Comparison of ENCODE assay signal across 6 cellular contexts in genomic region chr5:126839407-126839806, GRCh38.
DNase-seq lines count a peak whose midpoint lies in the region; ATAC-seq, FAIRE-seq and TF ChIP-seq lines count a peak whose summit lies in the region.
"Not testable (repeated sequence)": the region's sequence is repeated elsewhere in the genome, so short reads cannot be mapped to it uniquely, and the experiment has no call there.

No MANE protein-coding gene starts in this region.

- H3K18ac ChIP-seq in H1 (ENCODE audit: extremely low read depth, low read length): not testable (repeated sequence)

- H3K4ac ChIP-seq in H1 (replicated peaks; ENCODE audit: insufficient read length, low read depth, low read length): not testable (repeated sequence)

- H2BK12ac ChIP-seq in H1 (ENCODE audit: low read depth, low read length): not testable (repeated sequence)

- not testable (repeated sequence) for H3K4me3 Mint-ChIP-seq in activated CD4-positive, alpha-beta memory T cell treated with anti-CD3 and anti-CD28 coated beads for 36 hours; activated T-cell treated with anti-CD3 and anti-CD28 coated beads, Interleukin-2, amount 50 U/mL, for 72 hours

- H3K27ac ChIP-seq in HUES6 (ENCODE audit: low read depth, low read length) (peak overlapping the region; percentile 84), H1 (ENCODE audit: low read depth, low read length) (peak overlapping the region; percentile 45; the same call in 1 of the 2 replicates)
- not testable (repeated sequence) for H3K27ac ChIP-seq in iPS-20b (ENCODE audit: low read length)

- not testable (repeated sequence) for TF ChIP-seq CTCF in H1 (IDR thresholded peaks at IDR 0.05; ENCODE audit: control extremely low read depth in 1 of 3, insufficient read depth in 1 of 3, low read depth in 1 of 3, low read length in 3 of 3)

- peak overlapping the region; percentile 94 for H2BK5ac ChIP-seq in H1 (ENCODE audit: low read depth, low read length)

- POLR2A ChIA-PET in activated CD4-positive, alpha-beta memory T cell treated with anti-CD3 and anti-CD28 coated beads for 36 hours (lab: Charles Lee): not testable (repeated sequence)
- POLR2A ChIA-PET in H1 (lab: Charles Lee; ENCODE audit: partially characterized antibody): interaction anchor here (0.6 to 1.4 kb wide), 3 partner anchors 10 to 228 kb away, joined by 3 read pairs; no protein-coding TSS in a partner anchor

- H3K14ac ChIP-seq in H1 (ENCODE audit: insufficient read length): not testable (repeated sequence)

- not testable (repeated sequence) for H4K20me1 ChIP-seq in H1 (replicated peaks in 1 of 2; ENCODE audit: control insufficient read depth in 1 of 2, insufficient read depth in 2 of 2, low read length in 2 of 2)

- H2BK15ac ChIP-seq in H1 (ENCODE audit: low read length): not testable (repeated sequence)

- peak overlapping the region; percentile 41 to 67; a peak in 3 of 4 replicates for H3K4me2 ChIP-seq in H1 (ENCODE audit: insufficient read depth in 1 of 2, low read depth in 2 of 2, low read length in 2 of 2)

- H3K36me3 ChIP-seq in HUES6 (ENCODE audit: control insufficient read depth, insufficient read depth, low read length) (peaks cover 46% of the 10 kb centered on the region), H1 (ENCODE audit: control insufficient read depth in 2 of 4, insufficient read depth in 4 of 4, low read length in 3 of 4) (peaks cover 0 to 44% (median 10%) of the 10 kb centered on the region in 4 experiments; a peak in 7 of 8 replicates), iPS-20b (ENCODE audit: insufficient read depth, low read depth, low read length) (peaks cover 38% of the 10 kb centered on the region)

- TF ChIP-seq RAD21 in H1 (IDR thresholded peaks at IDR 0.05 in 1 of 2, conservative IDR thresholded peaks at IDR 0.05 in 1 of 2; ENCODE audit: low read depth in 2 of 2, low read length in 2 of 2): not testable (repeated sequence)

- not testable (repeated sequence) for H3K4me1 Mint-ChIP-seq in activated CD4-positive, alpha-beta memory T cell treated with anti-CD3 and anti-CD28 coated beads for 36 hours (ENCODE audit: low read depth); activated T-cell treated with anti-CD3 and anti-CD28 coated beads, Interleukin-2, amount 50 U/mL, for 72 hours (ENCODE audit: low read depth)

- peak overlapping the region; percentile 38 for H3K27ac Mint-ChIP-seq in activated CD4-positive, alpha-beta memory T cell treated with anti-CD3 and anti-CD28 coated beads for 36 hours
- peak overlapping the region; percentile 61 for H3K27ac Mint-ChIP-seq in activated T-cell treated with anti-CD3 and anti-CD28 coated beads, Interleukin-2, amount 50 U/mL, for 72 hours

- H2AK5ac ChIP-seq in H1 (ENCODE audit: low read depth, low read length): not testable (repeated sequence)

- H4K5ac ChIP-seq in H1 (ENCODE audit: insufficient read length, low read depth, low read length): not testable (repeated sequence)

- 4% methylated on average over 7 of the region's 7 CpGs; no CpG with 5 or more reads in 1 of the 2 experiments for WGBS in H1 (ENCODE audit: extremely low coverage in 1 of 2, insufficient coverage in 1 of 2, insufficient read length in 1 of 2, insufficient replicate concordance in 2 of 2, low coverage in 1 of 2, low lambda C conversion rate in 2 of 2, missing lambda C conversion rate in 1 of 2), 2 experiments

- not testable (repeated sequence) for H3K56ac ChIP-seq in H1 (replicated peaks; ENCODE audit: insufficient read length, low read depth, low read length)

- not testable (repeated sequence) for H3K27me3 ChIP-seq in HUES6 (ENCODE audit: control insufficient read depth, insufficient read depth, low read length); H1 (replicated peaks in 1 of 4; ENCODE audit: control insufficient read depth in 3 of 4, extremely low read depth in 1 of 4, insufficient read depth in 3 of 4, low read length in 3 of 4); iPS-20b (ENCODE audit: insufficient read depth, low read length)

- not testable (repeated sequence) for TF ChIP-seq EP300 in H1 (IDR thresholded peaks at IDR 0.05; ENCODE audit: borderline replicate concordance in 1 of 2, low read depth in 2 of 2, low read length in 2 of 2)

- H2BK120ac ChIP-seq in H1 (replicated peaks; ENCODE audit: low read depth, low read length): not testable (repeated sequence)

- H3K9me3 Mint-ChIP-seq in activated CD4-positive, alpha-beta memory T cell treated with anti-CD3 and anti-CD28 coated beads for 36 hours; activated T-cell treated with anti-CD3 and anti-CD28 coated beads, Interleukin-2, amount 50 U/mL, for 72 hours: not testable (repeated sequence)

- not testable (repeated sequence) for H3K27me3 Mint-ChIP-seq in activated CD4-positive, alpha-beta memory T cell treated with anti-CD3 and anti-CD28 coated beads for 36 hours; activated T-cell treated with anti-CD3 and anti-CD28 coated beads, Interleukin-2, amount 50 U/mL, for 72 hours (ENCODE audit: low read depth)

- H3K4me3 ChIP-seq in HUES6 (ENCODE audit: low read depth, low read length) (peak overlapping the region; percentile 15; the same call in 1 of the 2 replicates), H1 (ENCODE audit: extremely low read depth in 1 of 4, insufficient read depth in 2 of 4, low read depth in 3 of 4, low read length in 4 of 4) (peak overlapping the region in 2 of 4 experiments; percentile 8 to 34; a peak in 3 of 8 replicates), iPS-20b (ENCODE audit: low read length) (peak overlapping the region; percentile 51; the same call in 1 of the 2 replicates)

- FAIRE-seq in H1 (lab: Jason Lieb, UNC): not testable (repeated sequence)

- H3K23ac ChIP-seq in H1 (ENCODE audit: insufficient read length): not testable (repeated sequence)

- not testable (repeated sequence) for ATAC-seq in activated T-cell treated with anti-CD3 and anti-CD28 coated beads, Interleukin-2, amount 50 U/mL, for 72 hours (replicated peaks in 1 of 2)

- H3K4me1 ChIP-seq in HUES6 (ENCODE audit: control insufficient read depth, insufficient read depth, low read length) (peaks cover 21% of the 10 kb centered on the region), iPS-20b (ENCODE audit: insufficient read depth, low read length) (peaks cover 18% of the 10 kb centered on the region; the same call in 1 of the 2 replicates)
- not testable (repeated sequence) for H3K4me1 ChIP-seq in H1 (replicated peaks in 1 of 4; ENCODE audit: control insufficient read depth in 3 of 4, insufficient read depth in 4 of 4, low read length in 3 of 4)

- H4K91ac ChIP-seq in H1 (replicated peaks; ENCODE audit: insufficient read length, low read length): not testable (repeated sequence)

- not testable (repeated sequence) for H2AFZ ChIP-seq in H1 (ENCODE audit: low read length)

- intact Hi-C loops in activated CD4-positive, alpha-beta memory T cell treated with anti-CD3 and anti-CD28 coated beads for 36 hours (cut with micrococcal nuclease): not testable (repeated sequence)

- H3K79me1 ChIP-seq in H1 (ENCODE audit: low read depth, low read length): not testable (repeated sequence)

- H3K9me3 ChIP-seq in HUES6 (ENCODE audit: control insufficient read depth, insufficient read depth, low read depth, low read length); H1 (ENCODE audit: insufficient read depth in 2 of 2, low read depth in 1 of 2, low read length in 1 of 2); iPS-20b (ENCODE audit: insufficient read depth, low read depth, low read length): not testable (repeated sequence)

- CTCF ChIA-PET in activated CD4-positive, alpha-beta memory T cell treated with anti-CD3 and anti-CD28 coated beads for 36 hours (lab: Charles Lee); H1 (lab: Charles Lee; ENCODE audit: partially characterized antibody): not testable (repeated sequence)

- peak overlapping the region; percentile 71 for H3K9ac ChIP-seq in HUES6 (ENCODE audit: low read length)
- H3K9ac ChIP-seq in H1 (replicated peaks in 1 of 4; ENCODE audit: extremely low read depth in 1 of 4, low read depth in 3 of 4, low read length in 3 of 4): not testable (repeated sequence)
- H3K9ac ChIP-seq in iPS-20b (ENCODE audit: low read depth, low read length): peak overlapping the region; percentile 73

- not testable (repeated sequence) for H4K8ac ChIP-seq in H1 (ENCODE audit: extremely low read depth, insufficient read depth, low read length)

- H2BK20ac ChIP-seq in H1 (ENCODE audit: low read length): peak overlapping the region; percentile 74; the same call in 1 of the 2 replicates

- not testable (repeated sequence) for H3K23me2 ChIP-seq in H1 (ENCODE audit: low read depth, low read length)

- H3K79me2 ChIP-seq in H1 (ENCODE audit: control insufficient read depth in 1 of 2, insufficient read depth in 2 of 2, low read length in 2 of 2): not testable (repeated sequence)

- DNase-seq in ELF-1 (ENCODE audit: low read depth, low spot score) (peak; percentile 66), H1 (ENCODE audit: low read depth in 1 of 2, low spot score in 2 of 2) (peak in 1 of 2 experiments; percentile 64)
- not testable (repeated sequence) for DNase-seq in activated CD4-positive, alpha-beta memory T cell treated with anti-CD3 and anti-CD28 coated beads for 36 hours; activated T-cell treated with anti-CD3 and anti-CD28 coated beads, Interleukin-2, amount 50 U/mL, for 72 hours

- peak in 1 of 2 experiments; percentile 31; a peak in 1 of 3 replicates for TF ChIP-seq POLR2A in H1 (IDR thresholded peaks at IDR 0.05; ENCODE audit: control extremely low read depth in 1 of 2, low read depth in 2 of 2, low read length in 2 of 2)

- peaks cover 21% of the 10 kb centered on the region for H3K36me3 Mint-ChIP-seq in activated CD4-positive, alpha-beta memory T cell treated with anti-CD3 and anti-CD28 coated beads for 36 hours
- H3K36me3 Mint-ChIP-seq in activated T-cell treated with anti-CD3 and anti-CD28 coated beads, Interleukin-2, amount 50 U/mL, for 72 hours (ENCODE audit: insufficient read depth in 2 of 2): peaks cover 5 to 38% of the 10 kb centered on the region in 2 donors

TF ChIP-seq in H1, 55 proteins besides CTCF, POLR2A, EP300 and RAD21:
- TF ChIP-seq POLR2AphosphoS5 (IDR thresholded peaks at IDR 0.05; ENCODE audit: low read depth, low read length) (peak; percentile 15; the same call in 1 of the 2 replicates), TEAD4 (IDR thresholded peaks at IDR 0.05; ENCODE audit: low read depth, low read length) (0 out of 2 replicates have a peak, but pooled peaks have one; percentile 16), SP1 (IDR thresholded peaks at IDR 0.05; ENCODE audit: low read depth, low read length) (0 out of 2 replicates have a peak, but pooled peaks have one; percentile 35), NANOG (IDR thresholded peaks at IDR 0.05; ENCODE audit: insufficient read depth, low read depth, low read length, poor library complexity, severe bottlenecking) (peak; percentile 86)
